21 cellular contexts compared by ENCODE assay signal in the genomic region with DNA sequence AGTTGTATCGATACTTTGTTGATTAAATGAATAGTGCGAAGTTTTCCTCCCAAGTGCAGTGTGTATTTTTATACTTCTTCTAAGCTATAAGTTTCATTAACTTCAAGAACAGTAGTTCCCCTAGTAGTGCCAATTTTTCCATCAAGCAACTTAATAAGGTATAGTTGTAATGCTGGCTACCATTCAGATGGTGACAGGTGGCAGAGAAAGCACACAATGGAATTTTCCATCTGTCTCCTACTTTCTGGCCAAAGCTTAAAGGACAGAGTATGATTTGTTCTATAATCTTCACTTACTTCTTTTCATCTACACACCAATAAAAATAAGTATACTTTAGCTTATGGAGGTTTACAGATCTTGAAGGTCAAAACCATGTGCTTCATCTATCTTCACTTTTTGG.
"Had no signal": no experiment of that assay in that cellular context is flagged by ENCODE, and none has a peak within 500 bp of the region (broad histone marks: within the 10 kb centered on the region; RNA-seq: fewer than 3 reads in every experiment).

No MANE protein-coding gene starts in this region.

- ATAC-seq: activated T-cell treated with anti-CD3 and anti-CD28 coated beads, Interleukin-2, amount 50 U/mL, for 72 hours had no signal

- DNase-seq: activated CD4-positive, alpha-beta memory T cell treated with anti-CD3 and anti-CD28 coated beads for 36 hours; activated CD4-positive, alpha-beta T cell treated with anti-CD3 and anti-CD28 coated beads, Interleukin-2, amount 10 ng/mL, durations not matched to agents 7 days and 5 days; activated CD4-positive, CD25-positive, alpha-beta regulatory T cell; activated CD8-positive, alpha-beta memory T cell treated with anti-CD3 and anti-CD28 coated beads, Interleukin-2, amount 50 U/mL, for 4 hours; activated gamma-delta T cell treated with Interleukin-2 at 50 U/mL for 16 hours; activated naive CD4-positive, alpha-beta T cell treated with anti-CD3 and anti-CD28 coated beads, Interleukin-2, amount 10 ng/mL, durations not matched to agents 7 days and 5 days; activated naive CD8-positive, alpha-beta T cell treated with anti-CD3 and anti-CD28 coated beads, Interleukin-2, amount 10 ng/mL, durations not matched to agents 7 days and 5 days; activated T-cell treated with anti-CD3 and anti-CD28 coated beads, Interleukin-2, amount 50 U/mL, for 72 hours; adrenal gland; anterior cingulate cortex; MG63; MV-4-11; NCI-H1105 treated with DMSO at 0.1 percent for 48 hours; NCI-H1436 treated with DMSO at 0.1 percent for 48 hours; NCI-H1930; NK-92 treated with Interleukin-12 subunit alpha and Interleukin-12 subunit beta, amount 100 ng/mL, for 24 hours; Peyer's patch; Right ventricle myocardium superior; SJCRH30; SK-N-SH; T-helper 1 cell had no signal
